Comparison of ENCODE assay signal across 2 cellular contexts in genomic region chr5:121500262-121500792, GRCh38.
TF ChIP-seq lines count a peak whose summit lies in the region.

No MANE protein-coding gene starts in this region.

TF ChIP-seq in GM23338, 12 proteins besides CTCF, POLR2A, EP300 and RAD21 (continued from another document):
- TF ChIP-seq CREB1 (CRISPR knock-in tag; IDR thresholded peaks at IDR 0.05; ENCODE audit: low read depth), result peak; percentile 45; the same call in 1 of the 2 replicates
- TF ChIP-seq ZNF462 (CRISPR knock-in tag; IDR thresholded peaks at IDR 0.05), result peak; percentile 62

TF ChIP-seq in WTC11, 78 proteins besides CTCF, POLR2A, EP300 and RAD21 (continued from another document):
- TF ChIP-seq, protein P1, sequence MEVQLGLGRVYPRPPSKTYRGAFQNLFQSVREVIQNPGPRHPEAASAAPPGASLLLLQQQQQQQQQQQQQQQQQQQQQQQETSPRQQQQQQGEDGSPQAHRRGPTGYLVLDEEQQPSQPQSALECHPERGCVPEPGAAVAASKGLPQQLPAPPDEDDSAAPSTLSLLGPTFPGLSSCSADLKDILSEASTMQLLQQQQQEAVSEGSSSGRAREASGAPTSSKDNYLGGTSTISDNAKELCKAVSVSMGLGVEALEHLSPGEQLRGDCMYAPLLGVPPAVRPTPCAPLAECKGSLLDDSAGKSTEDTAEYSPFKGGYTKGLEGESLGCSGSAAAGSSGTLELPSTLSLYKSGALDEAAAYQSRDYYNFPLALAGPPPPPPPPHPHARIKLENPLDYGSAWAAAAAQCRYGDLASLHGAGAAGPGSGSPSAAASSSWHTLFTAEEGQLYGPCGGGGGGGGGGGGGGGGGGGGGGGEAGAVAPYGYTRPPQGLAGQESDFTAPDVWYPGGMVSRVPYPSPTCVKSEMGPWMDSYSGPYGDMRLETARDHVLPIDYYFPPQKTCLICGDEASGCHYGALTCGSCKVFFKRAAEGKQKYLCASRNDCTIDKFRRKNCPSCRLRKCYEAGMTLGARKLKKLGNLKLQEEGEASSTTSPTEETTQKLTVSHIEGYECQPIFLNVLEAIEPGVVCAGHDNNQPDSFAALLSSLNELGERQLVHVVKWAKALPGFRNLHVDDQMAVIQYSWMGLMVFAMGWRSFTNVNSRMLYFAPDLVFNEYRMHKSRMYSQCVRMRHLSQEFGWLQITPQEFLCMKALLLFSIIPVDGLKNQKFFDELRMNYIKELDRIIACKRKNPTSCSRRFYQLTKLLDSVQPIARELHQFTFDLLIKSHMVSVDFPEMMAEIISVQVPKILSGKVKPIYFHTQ (CRISPR knock-in tag; IDR thresholded peaks at IDR 0.05), result no peak
- TF ChIP-seq RELA (CRISPR knock-in tag; IDR thresholded peaks at IDR 0.05; ENCODE audit: borderline replicate concordance) (no peak), ZNF423 (CRISPR knock-in tag; IDR thresholded peaks at IDR 0.05) (no peak), GTF2I (CRISPR knock-in tag; conservative IDR thresholded peaks at IDR 0.05) (no peak), GRHL2 (CRISPR knock-in tag; IDR thresholded peaks at IDR 0.05; ENCODE audit: insufficient replicate concordance, severe bottlenecking) (no peak)
- TF ChIP-seq, protein P2, sequence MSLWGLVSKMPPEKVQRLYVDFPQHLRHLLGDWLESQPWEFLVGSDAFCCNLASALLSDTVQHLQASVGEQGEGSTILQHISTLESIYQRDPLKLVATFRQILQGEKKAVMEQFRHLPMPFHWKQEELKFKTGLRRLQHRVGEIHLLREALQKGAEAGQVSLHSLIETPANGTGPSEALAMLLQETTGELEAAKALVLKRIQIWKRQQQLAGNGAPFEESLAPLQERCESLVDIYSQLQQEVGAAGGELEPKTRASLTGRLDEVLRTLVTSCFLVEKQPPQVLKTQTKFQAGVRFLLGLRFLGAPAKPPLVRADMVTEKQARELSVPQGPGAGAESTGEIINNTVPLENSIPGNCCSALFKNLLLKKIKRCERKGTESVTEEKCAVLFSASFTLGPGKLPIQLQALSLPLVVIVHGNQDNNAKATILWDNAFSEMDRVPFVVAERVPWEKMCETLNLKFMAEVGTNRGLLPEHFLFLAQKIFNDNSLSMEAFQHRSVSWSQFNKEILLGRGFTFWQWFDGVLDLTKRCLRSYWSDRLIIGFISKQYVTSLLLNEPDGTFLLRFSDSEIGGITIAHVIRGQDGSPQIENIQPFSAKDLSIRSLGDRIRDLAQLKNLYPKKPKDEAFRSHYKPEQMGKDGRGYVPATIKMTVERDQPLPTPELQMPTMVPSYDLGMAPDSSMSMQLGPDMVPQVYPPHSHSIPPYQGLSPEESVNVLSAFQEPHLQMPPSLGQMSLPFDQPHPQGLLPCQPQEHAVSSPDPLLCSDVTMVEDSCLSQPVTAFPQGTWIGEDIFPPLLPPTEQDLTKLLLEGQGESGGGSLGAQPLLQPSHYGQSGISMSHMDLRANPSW (CRISPR knock-in tag; conservative IDR thresholded peaks at IDR 0.05; ENCODE audit: low read depth), result no peak
